26 cellular contexts compared by ENCODE assay signal in the genomic region with DNA sequence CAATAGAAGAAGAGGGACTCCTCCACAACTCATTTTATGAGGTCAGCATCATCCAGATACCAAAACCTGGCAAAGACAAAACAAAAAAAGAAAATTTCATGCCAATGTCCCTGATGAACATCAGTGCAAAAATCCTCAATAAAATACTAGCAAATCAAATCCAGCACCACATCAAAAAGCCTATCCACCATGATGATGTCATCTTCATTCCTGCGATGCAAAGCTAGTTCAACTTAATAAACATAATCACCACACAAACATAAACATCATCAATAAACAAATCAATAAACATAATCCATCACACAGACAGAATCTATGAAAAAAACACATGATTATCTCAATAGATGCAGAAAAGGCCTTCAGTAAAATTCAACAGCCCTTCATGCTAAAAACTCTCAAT.
"Had no signal": no experiment of that assay in that cellular context is flagged by ENCODE, and none has a peak within 500 bp of the region (broad histone marks: within the 10 kb centered on the region; RNA-seq: fewer than 3 reads in every experiment).

No MANE protein-coding gene starts in this region.

- H3K4me1 ChIP-seq: stomach, suprapubic skin, testis, thyroid gland, tibial artery, tibial nerve, transverse colon, upper lobe of left lung, upper lobe of right lung, vagina had no signal

- H3K9me3 ChIP-seq: testis, thyroid gland, vagina had no signal

- H3K4me3 ChIP-seq: stomach, suprapubic skin, testis, thoracic aorta, thyroid gland, tibial artery, tibial nerve, transverse colon, upper lobe of left lung, upper lobe of right lung, vagina had no signal

- DNase-seq: stimulated activated CD4-positive, alpha-beta T cell treated with anti-CD3 and anti-CD28 coated beads, Interleukin-2, amount 100 ng/mL, for 48 hours; stimulated activated CD4-positive, alpha-beta T cell treated with anti-CD3 and anti-CD28 coated beads, Interleukin-4, amount 100 ng/mL, for 1 hour; stimulated activated CD4-positive, alpha-beta T cell treated with anti-CD3 and anti-CD28 coated beads, Interleukin-4, amount 100 ng/mL, for 24 hours; stimulated activated CD4-positive, alpha-beta T cell treated with anti-CD3 and anti-CD28 coated beads, Interleukin-4, amount 100 ng/mL, for 4 hours; stimulated activated CD8-positive, alpha-beta memory T cell treated with anti-CD3 and anti-CD28 coated beads, Interleukin-4, amount 100 ng/mL, for 48 hours; stimulated activated naive B cell treated with anti-CD40 and anti-IgM and Interleukin-4, amounts not matched to agents 10 μg/mL and 1 μg/mL and 100 μg/mL, for 72 hours; stimulated activated naive CD4-positive, alpha-beta T cell; stimulated activated naive CD4-positive, alpha-beta T cell treated with Interleukin-2 at 50 U/mL for 16 hours; stimulated activated naive CD8-positive, alpha-beta T cell treated with anti-CD3 and anti-CD28 coated beads, Interleukin-15, amount 100 ng/mL, for 72 hours; stimulated activated naive CD8-positive, alpha-beta T cell treated with anti-CD3 and anti-CD28 coated beads, Interleukin-15, Interleukin-2, amounts not matched to agents 100 U/mL and 50 U/mL, for 24 hours; stomach; substantia nigra; testis; thyroid gland; tibial artery; transverse colon; trophoblast cell; upper lobe of left lung; upper lobe of right lung had no signal

- H3K27ac ChIP-seq: stomach, suprapubic skin, testis, thoracic aorta, thyroid gland, tibial artery, tibial nerve, transverse colon, upper lobe of left lung, upper lobe of right lung, vagina had no signal

- H3K36me3 ChIP-seq: stomach, suprapubic skin, thoracic aorta, thyroid gland, tibial nerve, transverse colon, upper lobe of left lung, upper lobe of right lung, vagina had no signal

- ATAC-seq: stimulated activated effector memory CD8-positive, alpha-beta T cell treated with anti-CD3 and anti-CD28 coated beads, Interleukin-12 subunit alpha, Interleukin-12 subunit beta, amount 100 ng/mL, for 72 hours; stimulated activated memory B cell treated with anti-CD40 and anti-IgM and Interleukin-4, amounts not matched to agents 10 μg/mL and 1 μg/mL and 100 μg/mL, for 72 hours; stimulated activated naive B cell treated with anti-CD40 and anti-IgM and Interleukin-4, amounts not matched to agents 10 μg/mL and 1 μg/mL and 100 μg/mL, for 72 hours; stimulated activated naive CD8-positive, alpha-beta T cell treated with anti-CD3 and anti-CD28 coated beads, Interleukin-15, amount 100 ng/mL, for 72 hours; stimulated activated naive CD8-positive, alpha-beta T cell treated with anti-CD3 and anti-CD28 coated beads, Interleukin-15, Interleukin-2, amounts not matched to agents 100 U/mL and 50 U/mL, for 24 hours; upper lobe of right lung had no signal

- FAIRE-seq: urothelium cell line had no signal

- H3K27me3 ChIP-seq: stomach, suprapubic skin, testis, thyroid gland, tibial artery, tibial nerve, transverse colon, upper lobe of left lung, upper lobe of right lung, vagina had no signal
